In genomic region chr4:7673111-7673510, GRCh38 we compare ENCODE assay signal across 15 cellular contexts.
"Had no signal": no experiment of that assay in that cellular context is flagged by ENCODE, and none has a peak within 500 bp of the region (broad histone marks: within the 10 kb centered on the region; RNA-seq: fewer than 3 reads in every experiment).

No MANE protein-coding gene starts in this region.

- H3K9ac ChIP-seq: neural progenitor cell had no signal

- H2AFZ ChIP-seq: neural progenitor cell had no signal

- H3K27me3 ChIP-seq: esophagus muscularis mucosa, neural progenitor cell, ovary, sigmoid colon, upper lobe of left lung had no signal

- H3K4me1 ChIP-seq: neural progenitor cell, sigmoid colon, upper lobe of left lung had no signal

- H3K27ac ChIP-seq: esophagus muscularis mucosa, neural progenitor cell, ovary, sigmoid colon, upper lobe of left lung had no signal

- ATAC-seq: activated T-cell treated with anti-CD3 and anti-CD28 coated beads, Interleukin-2, amount 50 U/mL, for 72 hours had no signal

- H3K4me3 ChIP-seq: esophagus muscularis mucosa, neural progenitor cell, ovary, sigmoid colon, upper lobe of left lung had no signal

- H3K4me2 ChIP-seq: neural progenitor cell had no signal

- DNase-seq: activated CD4-positive, alpha-beta memory T cell treated with anti-CD3 and anti-CD28 coated beads for 36 hours; activated CD4-positive, alpha-beta T cell treated with anti-CD3 and anti-CD28 coated beads for 1 hour; activated gamma-delta T cell treated with Interleukin-2 at 50 U/mL for 16 hours; activated naive CD8-positive, alpha-beta T cell treated with anti-CD3 and anti-CD28 coated beads for 36 hours; activated T-cell treated with anti-CD3 and anti-CD28 coated beads, Interleukin-2, amount 50 U/mL, for 72 hours; hippocampal formation; ovary; sigmoid colon; stimulated activated CD4-positive, alpha-beta T cell treated with anti-CD3 and anti-CD28 coated beads, Interleukin-12 subunit alpha, Interleukin-12 subunit beta, amount 100 ng/mL, for 4 hours; stimulated activated CD4-positive, alpha-beta T cell treated with anti-CD3 and anti-CD28 coated beads, Interleukin-2, amount 100 ng/mL, for 48 hours; stimulated activated naive CD4-positive, alpha-beta T cell treated with Interleukin-2 at 50 U/mL for 16 hours; upper lobe of left lung had no signal

- H3K9me3 ChIP-seq: ovary, upper lobe of left lung had no signal

- H3K36me3 ChIP-seq: neural progenitor cell, ovary, sigmoid colon, upper lobe of left lung had no signal

- FAIRE-seq: bronchial epithelial cell had no signal
